Comparison of ENCODE assay signal across 1 cellular context in genomic region chr13:34039678-34040077, GRCh38.
TF ChIP-seq lines count a peak whose summit lies in the region.

No MANE protein-coding gene starts in this region.

TF ChIP-seq in WTC11, 78 proteins besides CTCF, POLR2A, EP300 and RAD21 (continued from another document):
- TF ChIP-seq HMGXB4 (CRISPR knock-in tag; IDR thresholded peaks at IDR 0.05) (no peak), ZNF671 (CRISPR knock-in tag; IDR thresholded peaks at IDR 0.05) (no peak)
